In the genomic region with DNA sequence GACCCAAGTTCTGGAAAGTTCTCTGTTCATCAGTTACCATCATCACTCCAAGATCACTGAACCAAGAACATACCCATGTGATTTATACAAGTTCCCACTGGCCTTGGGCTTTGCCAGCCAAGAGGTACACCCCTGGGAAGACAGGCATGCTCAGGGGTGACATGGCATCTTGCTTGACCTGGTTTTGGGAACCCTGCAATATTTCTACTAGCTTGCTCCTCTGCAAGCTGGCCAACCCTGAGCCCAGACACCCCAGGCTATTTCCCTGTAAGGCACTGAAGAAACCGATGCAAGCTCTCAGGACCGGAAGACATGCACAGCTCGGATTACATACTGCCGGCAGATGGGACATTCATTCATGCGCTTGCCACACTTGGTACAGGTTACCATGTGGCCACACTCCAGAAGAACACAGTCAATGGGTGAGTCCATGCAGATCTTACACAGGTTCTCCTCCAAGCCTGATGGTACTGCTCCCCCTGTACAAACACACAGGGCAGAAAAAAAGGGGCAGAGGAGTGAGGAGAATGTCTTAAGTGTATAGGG, we compare ENCODE assay signal across 1 cellular context.
TF ChIP-seq lines count a peak whose summit lies in the region.

No MANE protein-coding gene starts in this region.

TF ChIP-seq in H1, 55 proteins besides CTCF, POLR2A, EP300 and RAD21:
- TF ChIP-seq POLR2AphosphoS5 (IDR thresholded peaks at IDR 0.05; ENCODE audit: low read depth, low read length) (peak; percentile 33; the same call in 1 of the 2 replicates), SP2 (IDR thresholded peaks at IDR 0.05; ENCODE audit: low read length) (no peak)
